8 cellular contexts compared by ENCODE assay signal in the genomic region with DNA sequence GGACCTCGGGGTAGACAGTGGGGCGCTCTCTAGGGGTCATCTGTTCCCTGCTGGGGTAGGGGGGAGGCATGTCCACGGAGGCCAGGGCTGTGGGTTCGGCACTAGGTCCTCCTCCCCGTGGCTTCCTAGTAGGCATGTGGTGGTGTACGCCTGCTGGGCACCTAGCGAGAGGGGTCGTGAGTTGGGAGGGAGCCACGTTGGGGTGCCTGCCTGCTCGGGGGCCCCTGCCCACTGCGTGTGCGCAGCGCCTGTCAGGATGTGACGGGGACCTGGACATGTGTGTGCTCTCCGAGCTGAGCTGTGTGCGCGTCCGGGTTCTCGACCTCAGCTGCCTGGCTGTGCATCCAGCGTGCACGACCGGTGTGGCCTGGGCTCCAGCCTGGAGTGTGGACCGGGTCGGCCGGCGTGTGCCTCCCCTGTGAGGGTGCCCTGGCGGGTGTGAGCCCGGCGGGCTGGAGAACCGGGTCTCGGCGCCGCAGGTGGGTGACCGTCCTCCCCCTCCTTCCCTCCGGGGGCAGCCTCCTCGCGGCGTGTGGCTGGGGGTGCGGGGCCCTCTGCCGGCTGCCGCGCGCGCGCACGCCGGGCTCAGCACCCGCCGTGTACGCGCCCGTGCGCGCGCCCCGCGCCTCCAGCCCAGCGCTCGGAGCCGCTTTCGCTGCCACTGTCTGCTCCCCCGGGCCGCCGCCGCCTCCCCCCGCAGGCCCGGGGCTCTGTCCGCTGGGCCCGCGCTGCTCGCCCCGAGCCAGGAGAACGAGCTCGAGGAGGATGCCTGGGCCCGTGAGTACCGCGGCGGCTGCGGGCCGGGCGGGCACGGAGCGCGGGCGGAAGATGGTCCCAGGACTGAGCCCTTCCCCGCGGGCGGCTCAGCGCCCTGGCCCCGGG. TPM values are rescaled to one million over a fixed set of nuclear protein-coding genes. Genes with fewer than 3 reads are reported as not detected.
A peak's percentile ranks its signal among the peaks of the same experiment; 100 is the strongest.
DNase-seq lines count a peak whose midpoint lies in the region; ATAC-seq and TF ChIP-seq lines count a peak whose summit lies in the region.

A gene with protein sequence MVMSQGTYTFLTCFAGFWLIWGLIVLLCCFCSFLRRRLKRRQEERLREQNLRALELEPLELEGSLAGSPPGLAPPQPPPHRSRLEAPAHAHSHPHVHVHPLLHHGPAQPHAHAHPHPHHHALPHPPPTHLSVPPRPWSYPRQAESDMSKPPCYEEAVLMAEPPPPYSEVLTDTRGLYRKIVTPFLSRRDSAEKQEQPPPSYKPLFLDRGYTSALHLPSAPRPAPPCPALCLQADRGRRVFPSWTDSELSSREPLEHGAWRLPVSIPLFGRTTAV (plus strand): TSS at position 631 of the 882 bp plus-strand sequence. CDS start 8,254 bp downstream, outside the sequence.

- peak; percentile 66 for ATAC-seq in GM19397 (IDR thresholded peaks at IDR 0.05; ENCODE audit: unreplicated experiment)

- H3K36me3 Mint-ChIP-seq in neural crest cell (ENCODE audit: low read depth) = peaks cover 6% of the 10 kb centered on the region

- DNase-seq in Caki2 (ENCODE audit: low read depth) = peak; percentile 78
- DNase-seq in HK-2 (ENCODE audit: unreplicated experiment) = peak; percentile 42
- DNase-seq in RPMI7951 (ENCODE audit: low read depth) = peak; percentile 69
- peak; percentile 90 for DNase-seq in activated effector memory CD4-positive, alpha-beta T cell treated with anti-CD3 and anti-CD28 coated beads, Interleukin-2, amount 50 U/mL, for 16 hours
- DNase-seq in foreskin fibroblast = peak; percentile 82 to 94
- peak; percentile 58 for DNase-seq in neural crest cell (ENCODE audit: low read depth, low spot score)
- no peak for DNase-seq in tibial artery

- in situ Hi-C loops in Caki2 (cut with HindIII; ENCODE audit: low pct_unique_long_range_greater_than_20kb, low sequenced_read_pairs) = no loop called here

- H3K4me1 Mint-ChIP-seq in neural crest cell = peaks cover 58% of the 10 kb centered on the region

- peaks cover 47% of the 10 kb centered on the region for H3K27me3 Mint-ChIP-seq in neural crest cell (ENCODE audit: low read depth)

- no peak for TF ChIP-seq CTCF in foreskin fibroblast (IDR thresholded peaks at IDR 0.05; ENCODE audit: low read depth, low read length)
- TF ChIP-seq CTCF in neural crest cell (conservative IDR thresholded peaks at IDR 0.05) = peak; percentile 22
- TF ChIP-seq CTCF in tibial artery (IDR thresholded peaks at IDR 0.05) = no peak

- intact Hi-C loops in tibial artery (cut with DNase I; ENCODE audit: low total_unique reads) = no loop called here

- peaks cover 0 to 28% (median 26%) of the 10 kb centered on the region in 4 donors for H3K4me1 ChIP-seq in tibial artery

- H3K4me3 ChIP-seq in foreskin fibroblast (ENCODE audit: low read depth in 1 of 2, low read length in 2 of 2) = peak within 1 kb of the TSS; percentile 56 to 63
- H3K4me3 ChIP-seq in tibial artery = peak within 1 kb of the TSS; percentile 48 to 58

- H3K27ac ChIP-seq in tibial artery = peak within 1 kb of the TSS in 1 of 2 donors; percentile 7

- H3K9me3 ChIP-seq in tibial artery = no peaks in the 10 kb centered on the region

- H3K4me3 Mint-ChIP-seq in neural crest cell = peak within 1 kb of the TSS; percentile 93

- peaks cover 0 to 27% of the 10 kb centered on the region in 2 donors for H3K27me3 ChIP-seq in tibial artery

- peaks cover 1 to 19% (median 11%) of the 10 kb centered on the region in 3 donors for H3K36me3 ChIP-seq in tibial artery

- no peaks in the 10 kb centered on the region for H3K9me3 Mint-ChIP-seq in neural crest cell

- peak within 1 kb of the TSS; percentile 81 for H3K27ac Mint-ChIP-seq in neural crest cell (ENCODE audit: unreplicated experiment)

RNA-seq across cellular contexts. Expression of the gene that starts here (rescaled TPM):
- total RNA-seq in Caki2 (2014; rRNA removed; shearing (Covaris generic); ENCODE audit: low replicate concordance) = 49.8 and 50.5 TPM in 2 replicates
- total RNA-seq in RPMI7951 (2014; rRNA removed; shearing (Covaris generic)) = 13.9 and 20.8 TPM in 2 replicates
- 16.1 and 19.0 TPM in 2 replicates for total RNA-seq in neural crest cell

Comparison
In these comparisons a context has a peak if more than half of its experiments do, and no peak if none do; other contexts are left out.
1. DNase-seq: peak in Caki2 (single experiment), HK-2 (single experiment), RPMI7951 (single experiment), activated effector memory CD4-positive, alpha-beta T cell treated with anti-CD3 and anti-CD28 coated beads, Interleukin-2, amount 50 U/mL, for 16 hours (single experiment), foreskin fibroblast (2 of 2) and neural crest cell (single experiment); none in tibial artery (0 of 2).